In genomic region chr13:30307194-30307965, GRCh38 we compare ENCODE assay signal across 1 cellular context.
A peak's percentile ranks its signal among the peaks of the same experiment; 100 is the strongest.
TF ChIP-seq lines count a peak whose summit lies in the region.

Gene KATNAL1 (minus strand): TSS chr13:30307551. CDS start chr13:30283777, 23,774 bp downstream.

TF ChIP-seq in K562, 482 proteins besides CTCF, POLR2A, EP300 and RAD21 (continued from another document and continues in another):
- TF ChIP-seq PKNOX1 (IDR thresholded peaks at IDR 0.05) (no peak), AFF4 (CRISPR knock-in tag; IDR thresholded peaks at IDR 0.05) (no peak), ZNF311 (CRISPR knock-in tag; IDR thresholded peaks at IDR 0.05) (no peak), ARID3B (CRISPR knock-in tag; IDR thresholded peaks at IDR 0.05; ENCODE audit: borderline replicate concordance) (no peak), BCL6 (CRISPR knock-in tag; IDR thresholded peaks at IDR 0.05) (no peak), RBM14 (IDR thresholded peaks at IDR 0.05; ENCODE audit: borderline replicate concordance, insufficient read depth, low read depth, low read length) (no peak), HSF4 (CRISPR knock-in tag; IDR thresholded peaks at IDR 0.05; ENCODE audit: borderline replicate concordance) (no peak), RREB1 (CRISPR knock-in tag; IDR thresholded peaks at IDR 0.05) (no peak), ZNF778 (CRISPR knock-in tag; IDR thresholded peaks at IDR 0.05) (no peak), STAT5B (CRISPR knock-in tag; IDR thresholded peaks at IDR 0.05) (no peak), HDAC1 (IDR thresholded peaks at IDR 0.05) (no peak), MEF2A (IDR thresholded peaks at IDR 0.05; ENCODE audit: control insufficient read depth, low read depth, low read length) (no peak), MXD1 (CRISPR knock-in tag; IDR thresholded peaks at IDR 0.05; ENCODE audit: borderline replicate concordance, poor library complexity, severe bottlenecking) (no peak), MED1 (CRISPR knock-in tag; IDR thresholded peaks at IDR 0.05; ENCODE audit: borderline replicate concordance) (no peak), NCOA4 (IDR thresholded peaks at IDR 0.05; ENCODE audit: partially characterized antibody) (no peak), ETV5 (CRISPR knock-in tag; IDR thresholded peaks at IDR 0.05; ENCODE audit: low read depth) (no peak), KLF16 (IDR thresholded peaks at IDR 0.05) (no peak), E2F3 (CRISPR knock-in tag; IDR thresholded peaks at IDR 0.05) (no peak), KAT8 (IDR thresholded peaks at IDR 0.05; ENCODE audit: low read depth) (no peak), PTTG1 (tag; IDR thresholded peaks at IDR 0.05; ENCODE audit: low read depth) (no peak), TGIF2 (CRISPR knock-in tag; IDR thresholded peaks at IDR 0.05) (no peak), EP400 (IDR thresholded peaks at IDR 0.05) (peak; percentile 52; the same call in 1 of the 2 replicates), SRSF3 (IDR thresholded peaks at IDR 0.05; ENCODE audit: insufficient read depth, low read length) (no peak), ZNF143 (CRISPR knock-in tag; IDR thresholded peaks at IDR 0.05) (no peak; the same call in none of the 2 replicates)
- TF ChIP-seq, protein P1, sequence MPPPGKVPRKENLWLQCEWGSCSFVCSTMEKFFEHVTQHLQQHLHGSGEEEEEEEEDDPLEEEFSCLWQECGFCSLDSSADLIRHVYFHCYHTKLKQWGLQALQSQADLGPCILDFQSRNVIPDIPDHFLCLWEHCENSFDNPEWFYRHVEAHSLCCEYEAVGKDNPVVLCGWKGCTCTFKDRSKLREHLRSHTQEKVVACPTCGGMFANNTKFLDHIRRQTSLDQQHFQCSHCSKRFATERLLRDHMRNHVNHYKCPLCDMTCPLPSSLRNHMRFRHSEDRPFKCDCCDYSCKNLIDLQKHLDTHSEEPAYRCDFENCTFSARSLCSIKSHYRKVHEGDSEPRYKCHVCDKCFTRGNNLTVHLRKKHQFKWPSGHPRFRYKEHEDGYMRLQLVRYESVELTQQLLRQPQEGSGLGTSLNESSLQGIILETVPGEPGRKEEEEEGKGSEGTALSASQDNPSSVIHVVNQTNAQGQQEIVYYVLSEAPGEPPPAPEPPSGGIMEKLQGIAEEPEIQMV (tag; conservative IDR thresholded peaks at IDR 0.05; ENCODE audit: low read depth): no peak
- TF ChIP-seq, protein P2, sequence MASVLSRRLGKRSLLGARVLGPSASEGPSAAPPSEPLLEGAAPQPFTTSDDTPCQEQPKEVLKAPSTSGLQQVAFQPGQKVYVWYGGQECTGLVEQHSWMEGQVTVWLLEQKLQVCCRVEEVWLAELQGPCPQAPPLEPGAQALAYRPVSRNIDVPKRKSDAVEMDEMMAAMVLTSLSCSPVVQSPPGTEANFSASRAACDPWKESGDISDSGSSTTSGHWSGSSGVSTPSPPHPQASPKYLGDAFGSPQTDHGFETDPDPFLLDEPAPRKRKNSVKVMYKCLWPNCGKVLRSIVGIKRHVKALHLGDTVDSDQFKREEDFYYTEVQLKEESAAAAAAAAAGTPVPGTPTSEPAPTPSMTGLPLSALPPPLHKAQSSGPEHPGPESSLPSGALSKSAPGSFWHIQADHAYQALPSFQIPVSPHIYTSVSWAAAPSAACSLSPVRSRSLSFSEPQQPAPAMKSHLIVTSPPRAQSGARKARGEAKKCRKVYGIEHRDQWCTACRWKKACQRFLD (CRISPR knock-in tag; IDR thresholded peaks at IDR 0.05): peak; percentile 41; the same call in 1 of the 2 replicates
- TF ChIP-seq, protein P3, sequence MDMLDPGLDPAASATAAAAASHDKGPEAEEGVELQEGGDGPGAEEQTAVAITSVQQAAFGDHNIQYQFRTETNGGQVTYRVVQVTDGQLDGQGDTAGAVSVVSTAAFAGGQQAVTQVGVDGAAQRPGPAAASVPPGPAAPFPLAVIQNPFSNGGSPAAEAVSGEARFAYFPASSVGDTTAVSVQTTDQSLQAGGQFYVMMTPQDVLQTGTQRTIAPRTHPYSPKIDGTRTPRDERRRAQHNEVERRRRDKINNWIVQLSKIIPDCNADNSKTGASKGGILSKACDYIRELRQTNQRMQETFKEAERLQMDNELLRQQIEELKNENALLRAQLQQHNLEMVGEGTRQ (CRISPR knock-in tag; IDR thresholded peaks at IDR 0.05): no peak
- TF ChIP-seq, protein P4, sequence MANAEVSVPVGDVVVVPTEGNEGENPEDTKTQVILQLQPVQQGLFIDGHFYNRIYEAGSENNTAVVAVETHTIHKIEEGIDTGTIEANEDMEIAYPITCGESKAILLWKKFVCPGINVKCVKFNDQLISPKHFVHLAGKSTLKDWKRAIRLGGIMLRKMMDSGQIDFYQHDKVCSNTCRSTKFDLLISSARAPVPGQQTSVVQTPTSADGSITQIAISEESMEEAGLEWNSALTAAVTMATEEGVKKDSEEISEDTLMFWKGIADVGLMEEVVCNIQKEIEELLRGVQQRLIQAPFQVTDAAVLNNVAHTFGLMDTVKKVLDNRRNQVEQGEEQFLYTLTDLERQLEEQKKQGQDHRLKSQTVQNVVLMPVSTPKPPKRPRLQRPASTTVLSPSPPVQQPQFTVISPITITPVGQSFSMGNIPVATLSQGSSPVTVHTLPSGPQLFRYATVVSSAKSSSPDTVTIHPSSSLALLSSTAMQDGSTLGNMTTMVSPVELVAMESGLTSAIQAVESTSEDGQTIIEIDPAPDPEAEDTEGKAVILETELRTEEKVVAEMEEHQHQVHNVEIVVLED (CRISPR knock-in tag; IDR thresholded peaks at IDR 0.05): peak; percentile 81; the same call in 1 of the 2 replicates
